Comparison of ENCODE assay signal across 1 cellular context in genomic region chr14:94636744-94637412, GRCh38.
TF ChIP-seq lines count a peak whose summit lies in the region.

No MANE protein-coding gene starts in this region.

TF ChIP-seq in HepG2, 621 proteins besides CTCF, POLR2A, EP300 and RAD21 (continued from another document and continues in another):
- TF ChIP-seq, protein P1, sequence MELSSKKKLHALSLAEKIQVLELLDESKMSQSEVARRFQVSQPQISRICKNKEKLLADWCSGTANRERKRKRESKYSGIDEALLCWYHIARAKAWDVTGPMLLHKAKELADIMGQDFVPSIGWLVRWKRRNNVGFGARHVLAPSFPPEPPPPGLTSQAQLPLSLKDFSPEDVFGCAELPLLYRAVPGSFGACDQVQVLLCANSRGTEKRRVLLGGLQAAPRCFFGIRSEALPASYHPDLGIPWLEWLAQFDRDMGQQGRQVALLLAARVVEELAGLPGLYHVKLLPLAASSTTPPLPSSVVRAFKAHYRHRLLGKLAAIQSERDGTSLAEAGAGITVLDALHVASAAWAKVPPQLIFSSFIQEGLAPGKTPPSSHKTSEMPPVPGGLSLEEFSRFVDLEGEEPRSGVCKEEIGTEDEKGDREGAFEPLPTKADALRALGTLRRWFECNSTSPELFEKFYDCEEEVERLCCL (CRISPR knock-in tag; IDR thresholded peaks at IDR 0.05; ENCODE audit: borderline replicate concordance), result no peak
- TF ChIP-seq ISX (CRISPR knock-in tag; conservative IDR thresholded peaks at IDR 0.05) (peak; percentile 54; the same call in 1 of the 2 replicates), PITX1 (CRISPR knock-in tag; IDR thresholded peaks at IDR 0.05) (peak; percentile 99), ESRRA (CRISPR knock-in tag; IDR thresholded peaks at IDR 0.05; ENCODE audit: low read depth) (0 out of 2 replicates have a peak, but pooled peaks have one; percentile 51), SNAI1 (CRISPR knock-in tag; IDR thresholded peaks at IDR 0.05; ENCODE audit: borderline replicate concordance) (no peak), BHLHE40 (IDR thresholded peaks at IDR 0.05; ENCODE audit: low read length) (no peak), ZNF883 (CRISPR knock-in tag; IDR thresholded peaks at IDR 0.05; ENCODE audit: not compliant biosample characterization) (no peak), PBX3 (CRISPR knock-in tag; IDR thresholded peaks at IDR 0.05; ENCODE audit: borderline replicate concordance) (no peak), RARA (CRISPR knock-in tag; IDR thresholded peaks at IDR 0.05) (peak; percentile 96), SNAPC5 (CRISPR knock-in tag; IDR thresholded peaks at IDR 0.05; ENCODE audit: borderline replicate concordance) (no peak), ZNF563 (CRISPR knock-in tag; IDR thresholded peaks at IDR 0.05) (no peak), NFIC (IDR thresholded peaks at IDR 0.05; ENCODE audit: low read length) (peak; percentile 85), NCOA1 (CRISPR knock-in tag; IDR thresholded peaks at IDR 0.05) (no peak), YEATS4 (CRISPR knock-in tag; IDR thresholded peaks at IDR 0.05; ENCODE audit: borderline replicate concordance) (0 out of 2 replicates have a peak, but pooled peaks have one; percentile 39), U2AF1 (optimal IDR thresholded peaks at IDR 0.05; ENCODE audit: low read depth, low read length) (no peak), ZNF276 (CRISPR knock-in tag; IDR thresholded peaks at IDR 0.05; ENCODE audit: low read depth) (no peak), ZFP41 (CRISPR knock-in tag; IDR thresholded peaks at IDR 0.05; ENCODE audit: borderline replicate concordance) (no peak), ZNF207 (IDR thresholded peaks at IDR 0.05; ENCODE audit: borderline replicate concordance) (no peak), ZNF83 (CRISPR knock-in tag; IDR thresholded peaks at IDR 0.05; ENCODE audit: borderline replicate concordance) (no peak), FOSL2 (CRISPR knock-in tag; IDR thresholded peaks at IDR 0.05) (peak; percentile 77), ZBED4 (CRISPR knock-in tag; IDR thresholded peaks at IDR 0.05; ENCODE audit: borderline replicate concordance) (no peak), ZNF724P (CRISPR knock-in tag; IDR thresholded peaks at IDR 0.05; ENCODE audit: borderline replicate concordance) (no peak), MLXIP (CRISPR knock-in tag; IDR thresholded peaks at IDR 0.05; ENCODE audit: borderline replicate concordance) (no peak), ZNF768 (CRISPR knock-in tag; IDR thresholded peaks at IDR 0.05) (no peak), IRF9 (CRISPR knock-in tag; IDR thresholded peaks at IDR 0.05; ENCODE audit: borderline replicate concordance) (no peak), ZNF790 (CRISPR knock-in tag; IDR thresholded peaks at IDR 0.05; ENCODE audit: borderline replicate concordance) (no peak), ATF6 (CRISPR knock-in tag; conservative IDR thresholded peaks at IDR 0.05) (no peak), MYC (CRISPR knock-in tag; IDR thresholded peaks at IDR 0.05; ENCODE audit: borderline replicate concordance) (no peak), SIN3B (IDR thresholded peaks at IDR 0.05; ENCODE audit: low read length) (no peak)
- TF ChIP-seq, protein P2, sequence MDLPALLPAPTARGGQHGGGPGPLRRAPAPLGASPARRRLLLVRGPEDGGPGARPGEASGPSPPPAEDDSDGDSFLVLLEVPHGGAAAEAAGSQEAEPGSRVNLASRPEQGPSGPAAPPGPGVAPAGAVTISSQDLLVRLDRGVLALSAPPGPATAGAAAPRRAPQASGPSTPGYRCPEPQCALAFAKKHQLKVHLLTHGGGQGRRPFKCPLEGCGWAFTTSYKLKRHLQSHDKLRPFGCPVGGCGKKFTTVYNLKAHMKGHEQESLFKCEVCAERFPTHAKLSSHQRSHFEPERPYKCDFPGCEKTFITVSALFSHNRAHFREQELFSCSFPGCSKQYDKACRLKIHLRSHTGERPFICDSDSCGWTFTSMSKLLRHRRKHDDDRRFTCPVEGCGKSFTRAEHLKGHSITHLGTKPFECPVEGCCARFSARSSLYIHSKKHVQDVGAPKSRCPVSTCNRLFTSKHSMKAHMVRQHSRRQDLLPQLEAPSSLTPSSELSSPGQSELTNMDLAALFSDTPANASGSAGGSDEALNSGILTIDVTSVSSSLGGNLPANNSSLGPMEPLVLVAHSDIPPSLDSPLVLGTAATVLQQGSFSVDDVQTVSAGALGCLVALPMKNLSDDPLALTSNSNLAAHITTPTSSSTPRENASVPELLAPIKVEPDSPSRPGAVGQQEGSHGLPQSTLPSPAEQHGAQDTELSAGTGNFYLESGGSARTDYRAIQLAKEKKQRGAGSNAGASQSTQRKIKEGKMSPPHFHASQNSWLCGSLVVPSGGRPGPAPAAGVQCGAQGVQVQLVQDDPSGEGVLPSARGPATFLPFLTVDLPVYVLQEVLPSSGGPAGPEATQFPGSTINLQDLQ (CRISPR knock-in tag; IDR thresholded peaks at IDR 0.05), result no peak
- TF ChIP-seq, protein P3, sequence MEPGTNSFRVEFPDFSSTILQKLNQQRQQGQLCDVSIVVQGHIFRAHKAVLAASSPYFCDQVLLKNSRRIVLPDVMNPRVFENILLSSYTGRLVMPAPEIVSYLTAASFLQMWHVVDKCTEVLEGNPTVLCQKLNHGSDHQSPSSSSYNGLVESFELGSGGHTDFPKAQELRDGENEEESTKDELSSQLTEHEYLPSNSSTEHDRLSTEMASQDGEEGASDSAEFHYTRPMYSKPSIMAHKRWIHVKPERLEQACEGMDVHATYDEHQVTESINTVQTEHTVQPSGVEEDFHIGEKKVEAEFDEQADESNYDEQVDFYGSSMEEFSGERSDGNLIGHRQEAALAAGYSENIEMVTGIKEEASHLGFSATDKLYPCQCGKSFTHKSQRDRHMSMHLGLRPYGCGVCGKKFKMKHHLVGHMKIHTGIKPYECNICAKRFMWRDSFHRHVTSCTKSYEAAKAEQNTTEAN (CRISPR knock-in tag; conservative IDR thresholded peaks at IDR 0.05), result no peak
- TF ChIP-seq, protein P4, sequence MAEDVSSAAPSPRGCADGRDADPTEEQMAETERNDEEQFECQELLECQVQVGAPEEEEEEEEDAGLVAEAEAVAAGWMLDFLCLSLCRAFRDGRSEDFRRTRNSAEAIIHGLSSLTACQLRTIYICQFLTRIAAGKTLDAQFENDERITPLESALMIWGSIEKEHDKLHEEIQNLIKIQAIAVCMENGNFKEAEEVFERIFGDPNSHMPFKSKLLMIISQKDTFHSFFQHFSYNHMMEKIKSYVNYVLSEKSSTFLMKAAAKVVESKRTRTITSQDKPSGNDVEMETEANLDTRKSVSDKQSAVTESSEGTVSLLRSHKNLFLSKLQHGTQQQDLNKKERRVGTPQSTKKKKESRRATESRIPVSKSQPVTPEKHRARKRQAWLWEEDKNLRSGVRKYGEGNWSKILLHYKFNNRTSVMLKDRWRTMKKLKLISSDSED (CRISPR knock-in tag; IDR thresholded peaks at IDR 0.05), result no peak
- TF ChIP-seq, protein P5, sequence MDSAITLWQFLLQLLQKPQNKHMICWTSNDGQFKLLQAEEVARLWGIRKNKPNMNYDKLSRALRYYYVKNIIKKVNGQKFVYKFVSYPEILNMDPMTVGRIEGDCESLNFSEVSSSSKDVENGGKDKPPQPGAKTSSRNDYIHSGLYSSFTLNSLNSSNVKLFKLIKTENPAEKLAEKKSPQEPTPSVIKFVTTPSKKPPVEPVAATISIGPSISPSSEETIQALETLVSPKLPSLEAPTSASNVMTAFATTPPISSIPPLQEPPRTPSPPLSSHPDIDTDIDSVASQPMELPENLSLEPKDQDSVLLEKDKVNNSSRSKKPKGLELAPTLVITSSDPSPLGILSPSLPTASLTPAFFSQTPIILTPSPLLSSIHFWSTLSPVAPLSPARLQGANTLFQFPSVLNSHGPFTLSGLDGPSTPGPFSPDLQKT (CRISPR knock-in tag; IDR thresholded peaks at IDR 0.05; ENCODE audit: borderline replicate concordance), result no peak
